ENCODE assay signal across 8 cellular contexts in genomic region chr1:200258447-200259375, GRCh38.
DNase-seq lines count a peak whose midpoint lies in the region; ATAC-seq, FAIRE-seq and TF ChIP-seq lines count a peak whose summit lies in the region.

No MANE protein-coding gene starts in this region.

- CTCF ChIA-PET in mammary epithelial cell (lab: Charles Lee; ENCODE audit: low non-redundant PET), result no interaction called here

- TF ChIP-seq POLR2A in thyroid gland (IDR thresholded peaks at IDR 0.05), result no peak

- H3K9me3 ChIP-seq in CD4-positive, CD25-positive, alpha-beta regulatory T cell (ENCODE audit: control insufficient read depth in 2 of 2, low read length in 2 of 2), result no peaks in the 10 kb centered on the region
- H3K9me3 ChIP-seq in mammary epithelial cell (replicated peaks; ENCODE audit: insufficient read depth, low read length) (no peaks in the 10 kb centered on the region), pancreas (no peaks in the 10 kb centered on the region), thyroid gland (no peaks in the 10 kb centered on the region)

- no peak overlapping the region for H3K4me3 Mint-ChIP-seq in CD4-positive, CD25-positive, alpha-beta regulatory T cell

- H3K27ac Mint-ChIP-seq in CD4-positive, CD25-positive, alpha-beta regulatory T cell, result no peak overlapping the region

- H3K27me3 Mint-ChIP-seq in CD4-positive, CD25-positive, alpha-beta regulatory T cell, result peaks cover 4% of the 10 kb centered on the region

- H3K9me3 Mint-ChIP-seq in CD4-positive, CD25-positive, alpha-beta regulatory T cell, result peaks cover 0 to 2% (median 0%) of the 10 kb centered on the region in 7 donors

- no peaks in the 10 kb centered on the region for H3K36me3 ChIP-seq in CD4-positive, CD25-positive, alpha-beta regulatory T cell (ENCODE audit: control insufficient read depth, insufficient read depth, low read length)
- no peaks in the 10 kb centered on the region for H3K36me3 ChIP-seq in mammary epithelial cell (ENCODE audit: insufficient read depth, low read length)
- H3K36me3 ChIP-seq in pancreas, result no peaks in the 10 kb centered on the region
- no peaks in the 10 kb centered on the region for H3K36me3 ChIP-seq in thyroid gland

- FAIRE-seq in pancreas (lab: Jason Lieb, UNC), result no peak

- no peaks in the 10 kb centered on the region for H3K36me3 Mint-ChIP-seq in CD4-positive, CD25-positive, alpha-beta regulatory T cell

- no peaks in the 10 kb centered on the region for H3K27me3 ChIP-seq in CD4-positive, CD25-positive, alpha-beta regulatory T cell (ENCODE audit: control insufficient read depth, insufficient read depth, low read length)
- peaks cover 3% of the 10 kb centered on the region for H3K27me3 ChIP-seq in mammary epithelial cell (ENCODE audit: insufficient read depth, low read length)
- H3K27me3 ChIP-seq in pancreas, result no peaks in the 10 kb centered on the region
- H3K27me3 ChIP-seq in thyroid gland, result no peaks in the 10 kb centered on the region

- no peak overlapping the region for H3K4me3 ChIP-seq in CD4-positive, CD25-positive, alpha-beta regulatory T cell (ENCODE audit: low read depth, low read length)
- H3K4me3 ChIP-seq in mammary epithelial cell (replicated peaks in 1 of 3; ENCODE audit: insufficient read depth in 1 of 3, low read depth in 2 of 3, low read length in 3 of 3), result no peak overlapping the region
- H3K4me3 ChIP-seq in pancreas, result no peak overlapping the region
- no peak overlapping the region for H3K4me3 ChIP-seq in thyroid gland (replicated peaks in 1 of 3)

- 71% methylated on average over 7 of the region's 10 CpGs for WGBS in mammary epithelial cell (ENCODE audit: low coverage, missing lambda C conversion rate)
- 86 to 87% methylated on average over 10 of the region's 10 CpGs for whole genome bisulfite sequencing in pancreas, 2 donors
- 87 to 90% methylated on average over 10 of the region's 10 CpGs for WGBS in thyroid gland, 2 donors

- H3K27ac ChIP-seq in CD4-positive, CD25-positive, alpha-beta regulatory T cell (ENCODE audit: insufficient read depth, low read length, poor library complexity, severe bottlenecking), result no peak overlapping the region
- H3K27ac ChIP-seq in mammary epithelial cell (ENCODE audit: insufficient read depth, low read depth, low read length) (no peak overlapping the region), pancreas (no peak overlapping the region), thyroid gland (no peak overlapping the region)

- no peaks in the 10 kb centered on the region for H4K20me1 ChIP-seq in mammary epithelial cell (ENCODE audit: insufficient read depth, low read length)

- no peak overlapping the region for H3K4me2 ChIP-seq in mammary epithelial cell (ENCODE audit: insufficient read depth, low read depth, low read length)

- peak in 2 of 3 donors; percentile 14 to 54 for DNase-seq in CD4-positive, CD25-positive, alpha-beta regulatory T cell
- DNase-seq in GM19238 (ENCODE audit: insufficient read length, low spot score), result peak; percentile 12
- peak; percentile 22 for DNase-seq in M059J (ENCODE audit: low read depth)
- peak; percentile 9 for DNase-seq in mammary epithelial cell
- DNase-seq in pancreas, result no peak
- no peak for DNase-seq in stimulated activated CD4-positive, alpha-beta T cell treated with anti-CD3 and anti-CD28 coated beads, Interleukin-4, amount 100 ng/mL, for 1 hour
- no peak for DNase-seq in thyroid gland
- no peak for DNase-seq in activated CD4-positive, alpha-beta T cell treated with anti-CD3 and anti-CD28 coated beads, Interleukin-2, amount 50 U/mL, for 48 hours

- intact Hi-C loops in mammary epithelial cell (cut with micrococcal nuclease), result loop anchor here (1.0 kb wide), 1 partner anchor 119 kb away; no protein-coding TSS in a partner anchor
- intact Hi-C loops in pancreas (cut with DNase I), result no loop called here
- intact Hi-C loops in thyroid gland (cut with DNase I), result no loop called here

- peaks cover 0 to 2% (median 0%) of the 10 kb centered on the region in 4 donors for H3K4me1 Mint-ChIP-seq in CD4-positive, CD25-positive, alpha-beta regulatory T cell

- dilution Hi-C loops in mammary epithelial cell (cut with HindIII; ENCODE audit: low sequenced_read_pairs), result no loop called here

- in situ Hi-C loops in mammary epithelial cell (cut with MboI; ENCODE audit: low sequenced_read_pairs in 2 of 2), result loop anchor here in 1 of 2 donors (25.0 kb wide), 1 partner anchor 121 kb away; no protein-coding TSS in a partner anchor

- no TSS peak for BruUV-seq in mammary epithelial cell (replicated peaks; lab: Mats Ljungman, UMichigan)

- H2AFZ ChIP-seq in mammary epithelial cell (ENCODE audit: low read depth, low read length), result no peak overlapping the region

- no peak overlapping the region for H3K9ac ChIP-seq in mammary epithelial cell (ENCODE audit: insufficient read depth, low read length)

- TF ChIP-seq CTCF in mammary epithelial cell (conservative IDR thresholded peaks at IDR 0.05 in 1 of 2, IDR thresholded peaks at IDR 0.05 in 1 of 2; ENCODE audit: extremely low read depth in 1 of 2, insufficient read depth in 1 of 2, low read depth in 1 of 2, low read length in 2 of 2) (peak; percentile 47 to 54), pancreas (IDR thresholded peaks at IDR 0.05) (peak in 3 of 4 donors; percentile 11 to 39 (median 24)), thyroid gland (IDR thresholded peaks at IDR 0.05) (peak in 1 of 6 experiments; percentile 27)

- no peak for ATAC-seq in CD4-positive, CD25-positive, alpha-beta regulatory T cell (ENCODE audit: low read depth in 2 of 2)
- peak in 3 of 4 donors; percentile 45 to 73 (median 62) for ATAC-seq in pancreas

- no peaks in the 10 kb centered on the region for H3K79me2 ChIP-seq in mammary epithelial cell (ENCODE audit: insufficient read depth, low read length)

- no peaks in the 10 kb centered on the region for H3K4me1 ChIP-seq in CD4-positive, CD25-positive, alpha-beta regulatory T cell (ENCODE audit: control insufficient read depth, insufficient read depth, low read length, poor library complexity, severe bottlenecking)
- H3K4me1 ChIP-seq in mammary epithelial cell (ENCODE audit: insufficient read depth, low read length), result no peaks in the 10 kb centered on the region
- H3K4me1 ChIP-seq in pancreas, result no peaks in the 10 kb centered on the region
- no peaks in the 10 kb centered on the region for H3K4me1 ChIP-seq in thyroid gland

Comparison
In these comparisons a context has a peak if more than half of its experiments do, and no peak if none do; other contexts are left out.
1. ATAC-seq: peak in pancreas (3 of 4); none in CD4-positive, CD25-positive, alpha-beta regulatory T cell (0 of 2).
2. DNase-seq: peak in CD4-positive, CD25-positive, alpha-beta regulatory T cell (2 of 3), GM19238 (single experiment), M059J (single experiment) and mammary epithelial cell (single experiment); none in pancreas (0 of 6), stimulated activated CD4-positive, alpha-beta T cell treated with anti-CD3 and anti-CD28 coated beads, Interleukin-4, amount 100 ng/mL, for 1 hour (single experiment), thyroid gland (0 of 2) and activated CD4-positive, alpha-beta T cell treated with anti-CD3 and anti-CD28 coated beads, Interleukin-2, amount 50 U/mL, for 48 hours (0 of 2).